13 cellular contexts compared by ENCODE assay signal in genomic region chr1:230909974-230910754, GRCh38. TPM values are rescaled to one million over a fixed set of nuclear protein-coding genes. Genes with fewer than 3 reads are reported as not detected.
A peak's percentile ranks its signal among the peaks of the same experiment; 100 is the strongest.
DNase-seq lines count a peak whose midpoint lies in the region; ATAC-seq and TF ChIP-seq lines count a peak whose summit lies in the region.
"Had no signal": no experiment of that assay in that cellular context is flagged by ENCODE, and none has a peak within 500 bp of the region (broad histone marks: within the 10 kb centered on the region; RNA-seq: fewer than 3 reads in every experiment).

No MANE protein-coding gene starts in this region.

- peak; percentile 85 to 93 for ATAC-seq in left cardiac atrium
- ATAC-seq in omental fat pad (ENCODE audit: low FRiP score): peak; percentile 61
- ATAC-seq in GM21447 (IDR thresholded peaks at IDR 0.05; ENCODE audit: unreplicated experiment): no peak
- ATAC-seq: activated CD8-positive, alpha-beta memory T cell treated with anti-CD3 and anti-CD28 coated beads, Interleukin-2, amount 10 ng/mL, durations not matched to agents 7 days and 5 days had no signal

- H3K27me3 ChIP-seq in breast epithelium (no peaks in the 10 kb centered on the region), uterus (no peaks in the 10 kb centered on the region)

- DNase-seq in breast epithelium (ENCODE audit: low spot score in 2 of 2) (peak; percentile 60 to 68), MCF 10A (ENCODE audit: unreplicated experiment) (no peak), left cardiac atrium (peak; percentile 40), omental fat pad (ENCODE audit: low spot score) (no peak), uterus (peak; percentile 24 to 45), DMS79 (lab: John Stamatoyannopoulos, UW) (no peak), NCI-H187 treated with DMSO at 0.1 percent for 48 hours (lab: John Stamatoyannopoulos, UW) (no peak)
- DNase-seq: ACHN; activated CD8-positive, alpha-beta memory T cell treated with anti-CD3 and anti-CD28 coated beads, Interleukin-2, amount 10 ng/mL, durations not matched to agents 7 days and 5 days; HCEC 1CT; immature natural killer cell had no signal

- no peak overlapping the region for H3K4me3 Mint-ChIP-seq in MCF 10A (ENCODE audit: unreplicated experiment)
- H3K4me3 Mint-ChIP-seq: activated CD8-positive, alpha-beta memory T cell treated with anti-CD3 and anti-CD28 coated beads, Interleukin-2, amount 10 ng/mL, durations not matched to agents 7 days and 5 days; immature natural killer cell had no signal

- H3K9me3 ChIP-seq in breast epithelium: no peaks in the 10 kb centered on the region
- H3K9me3 ChIP-seq in uterus: no peaks in the 10 kb centered on the region

- no TSS peak for BruUV-seq in MCF 10A (replicated peaks; lab: Mats Ljungman, UMichigan)

- peaks cover 73% of the 10 kb centered on the region for H3K36me3 Mint-ChIP-seq in MCF 10A (ENCODE audit: insufficient read depth, unreplicated experiment)

- intact Hi-C loops in breast epithelium (cut with DNase I; ENCODE audit: low total_unique reads): no loop called here
- intact Hi-C loops in MCF 10A (cut with micrococcal nuclease): no loop called here
- intact Hi-C loops in left cardiac atrium (cut with DNase I): no loop called here
- intact Hi-C loops in uterus (cut with DNase I; ENCODE audit: low total_unique reads): no loop called here

- no peaks in the 10 kb centered on the region for H3K9me3 Mint-ChIP-seq in MCF 10A (ENCODE audit: unreplicated experiment)
- H3K9me3 Mint-ChIP-seq: immature natural killer cell had no signal

- peaks cover 6% of the 10 kb centered on the region for H3K4me1 Mint-ChIP-seq in MCF 10A (ENCODE audit: insufficient read depth, unreplicated experiment)
- H3K4me1 Mint-ChIP-seq: activated CD8-positive, alpha-beta memory T cell treated with anti-CD3 and anti-CD28 coated beads, Interleukin-2, amount 10 ng/mL, durations not matched to agents 7 days and 5 days; immature natural killer cell had no signal

- H3K4me1 ChIP-seq in breast epithelium: no peaks in the 10 kb centered on the region
- peaks cover 0 to 6% of the 10 kb centered on the region in 2 donors for H3K4me1 ChIP-seq in uterus

- CTCF ChIA-PET in MCF 10A (lab: Yijun Ruan, JAX): interaction anchor here (0.5 to 0.6 kb wide), 2 partner anchors 348 to 447 kb away, joined by 3 read pairs; no protein-coding TSS in a partner anchor

- no peaks in the 10 kb centered on the region for H3K27me3 Mint-ChIP-seq in MCF 10A (ENCODE audit: insufficient read depth, unreplicated experiment)
- H3K27me3 Mint-ChIP-seq: activated CD8-positive, alpha-beta memory T cell treated with anti-CD3 and anti-CD28 coated beads, Interleukin-2, amount 10 ng/mL, durations not matched to agents 7 days and 5 days had no signal

- no peaks in the 10 kb centered on the region for H3K36me3 ChIP-seq in breast epithelium
- no peaks in the 10 kb centered on the region for H3K36me3 ChIP-seq in uterus

- TF ChIP-seq POLR2A in breast epithelium (IDR thresholded peaks at IDR 0.05) (no peak), uterus (IDR thresholded peaks at IDR 0.05) (no peak)

- H3K27ac ChIP-seq in breast epithelium: peak overlapping the region; percentile 37 to 49
- H3K27ac ChIP-seq in uterus: peak overlapping the region; percentile 27 to 70
- H3K27ac ChIP-seq: VCaP had no signal

- no peak for TF ChIP-seq CTCF in breast epithelium (IDR thresholded peaks at IDR 0.05)
- TF ChIP-seq CTCF in MCF 10A (IDR thresholded peaks at IDR 0.05; ENCODE audit: unreplicated experiment): no peak
- no peak for TF ChIP-seq CTCF in omental fat pad (IDR thresholded peaks at IDR 0.05)
- no peak for TF ChIP-seq CTCF in uterus (IDR thresholded peaks at IDR 0.05)

- POLR2A ChIA-PET in MCF 10A (lab: Yijun Ruan, JAX): interaction anchor here (0.9 kb wide), 2 partner anchors 16 to 69 kb away, joined by 3 read pairs; partner anchors contain the start of genes ARV1 and TTC13

- no peak overlapping the region for H3K27ac Mint-ChIP-seq in MCF 10A (ENCODE audit: low read depth, unreplicated experiment)
- H3K27ac Mint-ChIP-seq: activated CD8-positive, alpha-beta memory T cell treated with anti-CD3 and anti-CD28 coated beads, Interleukin-2, amount 10 ng/mL, durations not matched to agents 7 days and 5 days had no signal

- no peak overlapping the region for H3K4me3 ChIP-seq in breast epithelium
- H3K4me3 ChIP-seq in uterus: no peak overlapping the region

RNA-seq across cellular contexts. Expression of gene C1orf198, which starts 41.8 kb away (rescaled TPM):
- total RNA-seq in breast epithelium: 100 to 1,000 TPM in 2 of 3 donors, 10 to 100 TPM in 1; 63.6 to 138 (median 124) TPM
- 13.7 and 19.2 TPM in 2 replicates for total RNA-seq in MCF 10A (2022)
- 10 to 100 TPM; 51.8 to 54.8 TPM for total RNA-seq in left cardiac atrium
- total RNA-seq in omental fat pad: 10 to 100 TPM; 32.8 to 98.4 (median 63.2) TPM
- total RNA-seq in uterus: 10 to 100 TPM; 41.0 to 80.0 (median 60.8) TPM

Comparison
In these comparisons a context has a peak if more than half of its experiments do, and no peak if none do; other contexts are left out.
1. DNase-seq: peak in breast epithelium (2 of 2), left cardiac atrium (single experiment) and uterus (2 of 2); none in MCF 10A (single experiment), omental fat pad (single experiment), DMS79 (single experiment) and NCI-H187 treated with DMSO at 0.1 percent for 48 hours (single experiment).